Comparison of ENCODE assay signal across 16 cellular contexts in the genomic region with DNA sequence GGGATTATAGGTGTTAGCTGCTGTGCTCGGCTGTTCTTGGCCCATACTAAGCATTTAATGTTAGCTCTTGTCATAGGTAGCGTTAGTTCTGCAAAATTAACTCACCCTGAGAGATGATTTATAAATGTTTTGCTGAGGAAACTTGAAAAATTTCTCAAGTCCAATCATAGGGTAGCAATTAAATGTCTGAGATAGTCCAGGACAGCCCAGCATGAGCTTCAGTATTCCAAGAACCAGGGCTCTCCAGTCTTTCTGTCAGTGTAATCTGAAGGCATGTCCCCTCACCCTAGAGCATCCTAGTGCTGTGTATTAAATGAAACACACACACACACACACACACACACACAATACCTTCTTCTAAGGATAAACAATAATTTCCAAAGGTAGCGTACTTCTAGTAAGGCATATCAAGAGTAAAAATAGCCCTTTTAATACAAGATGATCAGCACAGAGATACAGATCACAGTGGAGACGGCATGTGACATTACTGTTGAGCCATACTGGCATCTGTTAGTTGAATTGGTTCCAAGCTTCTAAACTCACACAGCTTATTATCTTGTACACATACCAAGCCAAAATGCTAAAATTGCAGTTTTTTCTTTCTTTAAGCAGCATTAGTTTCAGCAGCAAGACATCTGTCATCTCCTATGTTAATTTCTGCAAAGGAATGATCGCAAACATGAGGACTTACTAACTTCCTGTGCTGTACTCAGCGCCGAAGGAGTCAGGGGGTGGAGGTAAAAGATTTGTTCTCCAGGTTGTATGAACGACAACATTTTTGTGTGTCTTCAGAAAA. TPM values are rescaled to one million over a fixed set of nuclear protein-coding genes. Genes with fewer than 3 reads are reported as not detected.
DNase-seq lines count a peak whose midpoint lies in the region; ATAC-seq, FAIRE-seq and TF ChIP-seq lines count a peak whose summit lies in the region.
"Had no signal": no experiment of that assay in that cellular context is flagged by ENCODE, and none has a peak within 500 bp of the region (broad histone marks: within the 10 kb centered on the region; RNA-seq: fewer than 3 reads in every experiment).

No MANE protein-coding gene starts in this region.

- H3K4me1 Mint-ChIP-seq in naive thymus-derived CD4-positive, alpha-beta T cell, result peaks cover 0 to 7% (median 5%) of the 10 kb centered on the region in 7 donors

- 0 out of 5 replicates have a peak, but pooled peaks cover 0 to 2% of the 10 kb centered on the region in 2 experiments for H3K27me3 ChIP-seq in K562 (ENCODE audit: control insufficient read depth in 2 of 2, insufficient read depth in 2 of 2, low read length in 2 of 2)
- H3K27me3 ChIP-seq in naive thymus-derived CD4-positive, alpha-beta T cell (ENCODE audit: control insufficient read depth in 2 of 2, insufficient read depth in 2 of 2, low read length in 2 of 2), result no peaks in the 10 kb centered on the region
- H3K27me3 ChIP-seq: Peyer's patch had no signal

- no peak overlapping the region for H2AFZ ChIP-seq in K562 (ENCODE audit: low read depth, low read length)

- no peaks in the 10 kb centered on the region for H3K9me3 Mint-ChIP-seq in naive thymus-derived CD4-positive, alpha-beta T cell

- H3K4me2 ChIP-seq in K562 (ENCODE audit: insufficient read depth, low read length), result no peak overlapping the region

- 21% methylated on average over 8 of the region's 8 CpGs for WGBS in K562 (ENCODE audit: insufficient coverage, low coverage, missing lambda C conversion rate)

- H3K27ac ChIP-seq in K562 (ENCODE audit: extremely low read depth, low read depth, low read length), result no peak overlapping the region
- H3K27ac ChIP-seq in naive thymus-derived CD4-positive, alpha-beta T cell (ENCODE audit: low read depth, low read length), result no peak overlapping the region
- H3K27ac ChIP-seq in substantia nigra (ENCODE audit: low read depth, low read length, poor library complexity, severe bottlenecking), result no peak overlapping the region
- H3K27ac ChIP-seq: HL-60, Peyer's patch had no signal

- no peak overlapping the region for H3K9ac ChIP-seq in K562 (ENCODE audit: insufficient read depth in 1 of 2, low read depth in 2 of 2, low read length in 2 of 2)

- H3K4me3 Mint-ChIP-seq in naive thymus-derived CD4-positive, alpha-beta T cell, result no peak overlapping the region

- H3K79me2 ChIP-seq in K562 (ENCODE audit: control insufficient read depth, insufficient read depth, low read length), result no peaks in the 10 kb centered on the region

- no peak for TF ChIP-seq EP300 in K562 (IDR thresholded peaks at IDR 0.05; ENCODE audit: low read length)

- TF ChIP-seq RAD21 in K562 (CRISPR knock-in tag; conservative IDR thresholded peaks at IDR 0.05 in 1 of 2, IDR thresholded peaks at IDR 0.05 in 1 of 2), result no peak

- in situ Hi-C loops in K562 (cut with MboI), result no loop called here

- no peaks in the 10 kb centered on the region for H4K20me1 ChIP-seq in K562 (replicated peaks; ENCODE audit: control insufficient read depth, insufficient read depth, low read length)

- no peaks in the 10 kb centered on the region for H3K36me3 ChIP-seq in K562 (ENCODE audit: control insufficient read depth, insufficient read depth, low read length)
- no peaks in the 10 kb centered on the region for H3K36me3 ChIP-seq in naive thymus-derived CD4-positive, alpha-beta T cell (ENCODE audit: control insufficient read depth in 2 of 3, insufficient read depth in 3 of 3, low read length in 3 of 3)
- H3K36me3 ChIP-seq: Peyer's patch had no signal

- peak; percentile 35 for FAIRE-seq in K562 (lab: Jason Lieb, UNC)

- no peaks in the 10 kb centered on the region for H3K9me1 ChIP-seq in K562 (ENCODE audit: control insufficient read depth, insufficient read depth, low read length)

- no peak; the same call in 2 of the 3 replicates for ATAC-seq in K562
- no peak for ATAC-seq in naive thymus-derived CD4-positive, alpha-beta T cell
- ATAC-seq in GM21381 (IDR thresholded peaks at IDR 0.05; ENCODE audit: unreplicated experiment), result no peak

- H3K4me3 ChIP-seq in AG10803 (ENCODE audit: low read length) (no peak overlapping the region), K562 (no peak overlapping the region)
- no peak overlapping the region for H3K4me3 ChIP-seq in naive thymus-derived CD4-positive, alpha-beta T cell (ENCODE audit: low read length)
- H3K4me3 ChIP-seq: Peyer's patch had no signal

- no peaks in the 10 kb centered on the region for H3K36me3 Mint-ChIP-seq in naive thymus-derived CD4-positive, alpha-beta T cell

- no peak for TF ChIP-seq POLR2A in K562 (conservative IDR thresholded peaks at IDR 0.05)

- H3K9me3 ChIP-seq in K562 (replicated peaks; ENCODE audit: control insufficient read depth, insufficient read depth, low read depth, low read length), result no peaks in the 10 kb centered on the region
- H3K9me3 ChIP-seq in naive thymus-derived CD4-positive, alpha-beta T cell (ENCODE audit: control insufficient read depth in 2 of 3, low read length in 3 of 3), result no peaks in the 10 kb centered on the region
- H3K9me3 ChIP-seq: Peyer's patch had no signal

- intact Hi-C loops in K562 (cut with micrococcal nuclease), result no loop called here
- intact Hi-C loops in naive thymus-derived CD4-positive, alpha-beta T cell (cut with micrococcal nuclease), result no loop called here

- no peaks in the 10 kb centered on the region for H3K27me3 Mint-ChIP-seq in naive thymus-derived CD4-positive, alpha-beta T cell

- peak; percentile 42 for DNase-seq in AG10803 (ENCODE audit: low read depth)
- DNase-seq in NCI-H1694 treated with DMSO at 0.1 percent for 48 hours (lab: John Stamatoyannopoulos, UW), result peak; percentile 66
- DNase-seq in K562 (ENCODE audit: extremely low read depth in 1 of 4, low spot score in 3 of 4), result no peak
- peak; percentile 9 for DNase-seq in myocyte (ENCODE audit: low read depth)
- DNase-seq in naive thymus-derived CD4-positive, alpha-beta T cell, result no peak
- DNase-seq in substantia nigra (lab: John Stamatoyannopoulos, UW), result no peak
- DNase-seq in NCI-H146 treated with DMSO at 0.1 percent for 48 hours (lab: John Stamatoyannopoulos, UW; ENCODE audit: unreplicated experiment), result no peak
- DNase-seq: H7, KBM-7, NCI-H1048, NCI-H187, NCI-H510A treated with DMSO at 0.1 percent for 48 hours, Peyer's patch, Right ventricle myocardium superior had no signal

- no peak overlapping the region for H3K27ac Mint-ChIP-seq in naive thymus-derived CD4-positive, alpha-beta T cell

- no peaks in the 10 kb centered on the region for H3K4me1 ChIP-seq in K562 (replicated peaks in 1 of 2; ENCODE audit: control insufficient read depth in 2 of 2, insufficient read depth in 2 of 2, low read length in 2 of 2)
- no peaks in the 10 kb centered on the region for H3K4me1 ChIP-seq in naive thymus-derived CD4-positive, alpha-beta T cell (ENCODE audit: control insufficient read depth in 2 of 2, insufficient read depth in 2 of 2, low read length in 2 of 2)
- H3K4me1 ChIP-seq: Peyer's patch had no signal

- no peak for TF ChIP-seq CTCF in AG10803 (conservative IDR thresholded peaks at IDR 0.05; ENCODE audit: low read length)
- TF ChIP-seq CTCF in K562 (IDR thresholded peaks at IDR 0.05 in 2 of 3, conservative IDR thresholded peaks at IDR 0.05 in 1 of 3; ENCODE audit: insufficient read depth in 2 of 3, low read depth in 1 of 3, low read length in 3 of 3), result no peak

- POLR2A ChIA-PET in K562 (lab: Yijun Ruan, JAX), result interaction anchor here (0.6 to 1.1 kb wide), 2 partner anchors 13 to 35 kb away, joined by 3 to 4 read pairs; no protein-coding TSS in a partner anchor
- POLR2A ChIA-PET in naive thymus-derived CD4-positive, alpha-beta T cell (lab: Charles Lee), result no interaction called here

- no TSS peak for BruUV-seq in K562 (replicated peaks; lab: Mats Ljungman, UMichigan)

- CTCF ChIA-PET in K562 (lab: Yijun Ruan, JAX; ENCODE audit: low intra/inter-chr PET ratio), result no interaction called here
- CTCF ChIA-PET in naive thymus-derived CD4-positive, alpha-beta T cell (lab: Charles Lee), result interaction anchor here (0.6 kb wide), 1 partner anchor 91 kb away, joined by 3 read pairs; no protein-coding TSS in a partner anchor

TF ChIP-seq in K562, 482 proteins besides CTCF, POLR2A, EP300 and RAD21:
- TF ChIP-seq ZNF224 (CRISPR knock-in tag; IDR thresholded peaks at IDR 0.05) (peak; percentile 97), ZBTB8A (IDR thresholded peaks at IDR 0.05; ENCODE audit: partially characterized antibody) (no peak)

RNA-seq across cellular contexts. Expression of a gene that starts 46.3 kb away (rescaled TPM):
- 3.2 and 10.4 TPM in 2 replicates for total RNA-seq in K562 (2011; cell fraction: chromatin; rRNA removed; ENCODE audit: low replicate concordance)
- total RNA-seq in K562 (2011; cell fraction: nucleolus; rRNA removed), result 2.8 and 3.8 TPM in 2 replicates
- 5.1 and 7.3 TPM in 2 replicates for total RNA-seq in K562 (2011; cell fraction: nucleoplasm; rRNA removed)
- total RNA-seq in K562 (2014; rRNA removed) (4.5 and 4.7 TPM in 2 replicates), K562 (2014; rRNA removed; fragmentation: Illumina TruSeq; extraction: Trizol) (5.2 and 6.5 TPM in 2 replicates), K562 (2015; rRNA removed; fragmentation: Illumina TruSeq; extraction: Trizol) (2.3 and 2.5 TPM in 2 replicates), K562 (2021) (4.6 and 5.5 TPM in 2 replicates), myocyte (14.9 and 19.8 TPM in 2 replicates)
- polyA plus RNA-seq in K562 (2011; rRNA removed) (2.3 and 2.5 TPM in 2 replicates), K562 (2014; fragmentation: Illumina TruSeq; extraction: Trizol) (3.7 and 3.9 TPM in 2 replicates), K562 (2014; fragmentation: Nextera tagmentation; extraction: Ambion mirVana) (1 to 10 TPM; 1.1 TPM), K562 (2014; rRNA removed) (2.8 and 3.9 TPM in 2 replicates)
- polyA plus RNA-seq in K562 (2011; cell fraction: cytosol; rRNA removed), result 0.34 and 1.0 TPM in 2 replicates
- polyA plus RNA-seq in K562 (2011; cell fraction: nucleus; rRNA removed), result 2.5 and 4.0 TPM in 2 replicates
- 2.0 and 4.4 TPM in 2 replicates for polyA plus RNA-seq in K562 (2012)
- polyA minus RNA-seq in K562 (2011; rRNA and poly(A)+ RNA removed), result 4.7 and 6.1 TPM in 2 replicates
- 2.6 TPM in 2 replicates for polyA minus RNA-seq in K562 (2011; cell fraction: cytosol; rRNA and poly(A)+ RNA removed)
- polyA minus RNA-seq in K562 (2011; cell fraction: nucleus; rRNA and poly(A)+ RNA removed), result 3.1 and 5.4 TPM in 2 replicates
- 5.1 TPM for polyA plus RNA-seq in myocyte (2012)
- total RNA-seq in naive thymus-derived CD4-positive, alpha-beta T cell, result 10 to 100 TPM in 4 of 5 experiments, 1 to 10 TPM in 1; 6.5 to 47.0 (median 24.2) TPM
- polyA plus RNA-seq in naive thymus-derived CD4-positive, alpha-beta T cell, result 1 to 10 TPM; 6.5 to 6.7 TPM

Comparison
In these comparisons a context has a peak if more than half of its experiments do, and no peak if none do; other contexts are left out.
1. DNase-seq: peak in AG10803 (single experiment), NCI-H1694 treated with DMSO at 0.1 percent for 48 hours (single experiment) and myocyte (single experiment); none in K562 (0 of 4), naive thymus-derived CD4-positive, alpha-beta T cell (0 of 9), substantia nigra (0 of 49) and NCI-H146 treated with DMSO at 0.1 percent for 48 hours (single experiment).